In the genomic region with DNA sequence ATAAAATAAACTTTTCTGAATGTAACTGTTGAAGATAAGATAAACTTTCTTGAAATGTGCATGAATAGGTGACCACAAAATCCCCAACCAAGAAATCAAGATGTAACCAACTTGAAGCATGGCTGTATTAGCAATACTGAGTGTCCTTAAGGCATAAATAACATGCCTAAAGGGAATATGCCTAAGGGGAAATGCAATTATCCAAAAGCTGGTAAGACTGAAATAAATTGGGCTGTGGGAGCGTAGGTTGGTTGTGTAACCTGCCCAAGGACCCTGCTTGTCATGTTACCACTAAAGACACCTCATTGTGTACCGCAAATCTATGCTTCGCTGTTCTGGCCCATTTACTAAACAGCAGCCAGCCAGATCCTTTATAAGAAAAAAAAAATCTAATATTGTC, we compare ENCODE assay signal across 26 cellular contexts.
"Had no signal": no experiment of that assay in that cellular context is flagged by ENCODE, and none has a peak within 500 bp of the region (broad histone marks: within the 10 kb centered on the region; RNA-seq: fewer than 3 reads in every experiment).

No MANE protein-coding gene starts in this region.

- H3K4me1 Mint-ChIP-seq: endodermal cell, mesothelial cell of epicardium, naive B cell had no signal

- H3K4me3 ChIP-seq: colonic mucosa, gastrocnemius medialis, heart right ventricle, left ventricle myocardium inferior, lower lobe of right lung, mucosa of descending colon had no signal

- H3K4me1 ChIP-seq: colonic mucosa, gastrocnemius medialis, heart right ventricle, left ventricle myocardium inferior, lower lobe of right lung had no signal

- H3K4me3 Mint-ChIP-seq: dendritic cell treated with granulocyte-macrophage colony-stimulating factor and Interleukin-4, amounts not matched to agents 40 ng/mL and 50 ng/mL, for 4 days; effector memory CD8-positive, alpha-beta T cell; endodermal cell; mesothelial cell of epicardium; naive B cell had no signal

- H3K9me3 Mint-ChIP-seq: dendritic cell treated with granulocyte-macrophage colony-stimulating factor and Interleukin-4, amounts not matched to agents 40 ng/mL and 50 ng/mL, for 4 days had no signal

- H3K27me3 ChIP-seq: colonic mucosa, gastrocnemius medialis had no signal

- FAIRE-seq: endometrium, islet of Langerhans, keratinocyte had no signal

- H3K36me3 ChIP-seq: colonic mucosa, gastrocnemius medialis, heart right ventricle, left ventricle myocardium inferior, lower lobe of right lung had no signal

- H3K36me3 Mint-ChIP-seq: mesothelial cell of epicardium had no signal

- ATAC-seq: effector memory CD8-positive, alpha-beta T cell; esophagus mucosa; gastrocnemius medialis; heart right ventricle; left cardiac atrium; lower lobe of right lung; mucosa of descending colon had no signal

- H3K27ac Mint-ChIP-seq: dendritic cell treated with granulocyte-macrophage colony-stimulating factor and Interleukin-4, amounts not matched to agents 40 ng/mL and 50 ng/mL, for 4 days; effector memory CD8-positive, alpha-beta T cell; endodermal cell; mesothelial cell of epicardium; naive B cell had no signal

- H3K9me3 ChIP-seq: colonic mucosa, gastrocnemius medialis, mucosa of descending colon had no signal

- H3K27ac ChIP-seq: colonic mucosa, epithelial cell of prostate, gastrocnemius medialis, heart right ventricle, left ventricle myocardium inferior, lower lobe of right lung had no signal

- DNase-seq: colonic mucosa; cortex of kidney; effector CD8-positive, alpha-beta T cell; effector memory CD8-positive, alpha-beta T cell; endodermal cell; erythroblast; foreskin fibroblast; foreskin melanocyte; gastrocnemius medialis; glutamatergic neuron; head of caudate nucleus; heart right ventricle; hippocampal formation; left cardiac atrium; left ventricle myocardium inferior; lower lobe of right lung; mesenchymal stem cell; mucosa of descending colon; naive B cell had no signal
